19 cellular contexts compared by ENCODE assay signal in genomic region chr15:101373580-101373979, GRCh38.
"Had no signal": no experiment of that assay in that cellular context is flagged by ENCODE, and none has a peak within 500 bp of the region (broad histone marks: within the 10 kb centered on the region; RNA-seq: fewer than 3 reads in every experiment).

No MANE protein-coding gene starts in this region.

- ATAC-seq: esophagus mucosa; heart left ventricle; stimulated activated naive CD8-positive, alpha-beta T cell treated with anti-CD3 and anti-CD28 coated beads, Interleukin-15, amount 100 ng/mL, for 72 hours; upper lobe of right lung had no signal

- H3K36me3 ChIP-seq: right atrium auricular region, sigmoid colon, tibial nerve, upper lobe of right lung, vagina had no signal

- H3K4me3 ChIP-seq: heart left ventricle, right atrium auricular region, sigmoid colon, skin epidermis, testis, tibial nerve, upper lobe of right lung, vagina had no signal

- H3K27ac ChIP-seq: heart left ventricle, right atrium auricular region, sigmoid colon, skin epidermis, testis, tibial nerve, upper lobe of right lung, vagina had no signal

- FAIRE-seq: endometrium, frontal cortex had no signal

- H3K27me3 ChIP-seq: heart left ventricle, right atrium auricular region, testis, tibial nerve, upper lobe of right lung, vagina had no signal

- DNase-seq: effector memory CD4-positive, alpha-beta T cell; heart left ventricle; hippocampal formation; mesendoderm; naive B cell; sigmoid colon; stimulated activated CD4-positive, alpha-beta T cell treated with anti-CD3 and anti-CD28 coated beads, Interleukin-2, amount 100 ng/mL, for 24 hours; stimulated activated CD4-positive, alpha-beta T cell treated with anti-CD3 and anti-CD28 coated beads, Interleukin-4, amount 100 ng/mL, for 4 hours; stimulated activated naive B cell treated with anti-CD40 and anti-IgM and Interleukin-4, amounts not matched to agents 10 μg/mL and 1 μg/mL and 100 μg/mL, for 72 hours; stimulated activated naive CD8-positive, alpha-beta T cell treated with anti-CD3 and anti-CD28 coated beads, Interleukin-15, amount 100 ng/mL, for 72 hours; testis; upper lobe of right lung had no signal

- H3K4me1 ChIP-seq: upper lobe of right lung had no signal

- H3K9me3 ChIP-seq: heart left ventricle, right atrium auricular region, sigmoid colon, testis, tibial nerve, upper lobe of right lung, vagina had no signal
